In genomic region chr9:21994996-21995651, GRCh38 we compare ENCODE assay signal across 9 cellular contexts. TPM values are rescaled to one million over a fixed set of nuclear protein-coding genes. Genes with fewer than 3 reads are reported as not detected.
A peak's percentile ranks its signal among the peaks of the same experiment; 100 is the strongest.
DNase-seq lines count a peak whose midpoint lies in the region; ATAC-seq and TF ChIP-seq lines count a peak whose summit lies in the region.
"Had no signal": no experiment of that assay in that cellular context is flagged by ENCODE, and none has a peak within 500 bp of the region (broad histone marks: within the 10 kb centered on the region; RNA-seq: fewer than 3 reads in every experiment).

No MANE protein-coding gene starts in this region.

- H3K4me3 ChIP-seq in NT2/D1 (ENCODE audit: insufficient read length, low read depth), result peak overlapping the region; percentile 68
- H3K4me3 ChIP-seq in fibroblast of villous mesenchyme (ENCODE audit: low read depth, low read length), result peak overlapping the region; percentile 92
- H3K4me3 ChIP-seq in tibial artery, result peak overlapping the region; percentile 79 to 86

- DNase-seq in COR-L47 (lab: John Stamatoyannopoulos, UW) (peak; percentile 82), NT2/D1 (ENCODE audit: low read depth, low spot score) (no peak), fibroblast of villous mesenchyme (ENCODE audit: low read depth) (peak; percentile 83), tibial artery (peak; percentile 63 to 84)
- DNase-seq in activated T-cell treated with anti-CD3 and anti-CD28 coated beads, Interleukin-2, amount 50 U/mL, for 72 hours, result peak; percentile 79 to 80

- TF ChIP-seq CTCF in fibroblast of villous mesenchyme (IDR thresholded peaks at IDR 0.05; ENCODE audit: insufficient read depth, low read depth, low read length) (no peak), nephron (IDR thresholded peaks at IDR 0.05; ENCODE audit: unreplicated experiment in 3 of 3) (no peak), tibial artery (IDR thresholded peaks at IDR 0.05) (no peak)

- H3K36me3 ChIP-seq in NT2/D1 (ENCODE audit: insufficient read depth, insufficient read length, low read length), result no peaks in the 10 kb centered on the region
- no peaks in the 10 kb centered on the region for H3K36me3 ChIP-seq in tibial artery

- H3K9me3 ChIP-seq in NT2/D1 (ENCODE audit: insufficient read depth, low read length) (no peaks in the 10 kb centered on the region), tibial artery (no peaks in the 10 kb centered on the region)

- no peaks in the 10 kb centered on the region for H3K4me1 ChIP-seq in NT2/D1 (ENCODE audit: insufficient read depth, insufficient read length)
- peaks cover 0 to 14% (median 8%) of the 10 kb centered on the region in 4 donors for H3K4me1 ChIP-seq in tibial artery

- H3K27me3 Mint-ChIP-seq in activated T-cell treated with anti-CD3 and anti-CD28 coated beads, Interleukin-2, amount 50 U/mL, for 72 hours (ENCODE audit: low read depth), result peaks cover 66% of the 10 kb centered on the region
- peaks cover 87% of the 10 kb centered on the region for H3K27me3 Mint-ChIP-seq in nephron (ENCODE audit: low read depth)

- peak overlapping the region; percentile 73 to 75 for H3K27ac ChIP-seq in tibial artery

- peak overlapping the region; percentile 65 for H3K9ac ChIP-seq in NT2/D1 (ENCODE audit: insufficient read length, low read depth)

- peaks cover 0 to 2% of the 10 kb centered on the region in 2 donors for H3K36me3 Mint-ChIP-seq in activated T-cell treated with anti-CD3 and anti-CD28 coated beads, Interleukin-2, amount 50 U/mL, for 72 hours (ENCODE audit: insufficient read depth in 2 of 2)
- no peaks in the 10 kb centered on the region for H3K36me3 Mint-ChIP-seq in nephron (ENCODE audit: low read depth)

- peaks cover 15% of the 10 kb centered on the region for H3K4me1 Mint-ChIP-seq in activated T-cell treated with anti-CD3 and anti-CD28 coated beads, Interleukin-2, amount 50 U/mL, for 72 hours (ENCODE audit: low read depth)
- H3K4me1 Mint-ChIP-seq in nephron, result peaks cover 10% of the 10 kb centered on the region

- ATAC-seq in GM19438 (IDR thresholded peaks at IDR 0.05; ENCODE audit: low read depth, unreplicated experiment), result peak; percentile 85
- ATAC-seq in HG03460 (IDR thresholded peaks at IDR 0.05; ENCODE audit: unreplicated experiment), result peak; percentile 84
- ATAC-seq in activated T-cell treated with anti-CD3 and anti-CD28 coated beads, Interleukin-2, amount 50 U/mL, for 72 hours (replicated peaks in 1 of 2), result peak; percentile 83 to 84

- H3K9me3 Mint-ChIP-seq in activated T-cell treated with anti-CD3 and anti-CD28 coated beads, Interleukin-2, amount 50 U/mL, for 72 hours, result no peaks in the 10 kb centered on the region
- H3K9me3 Mint-ChIP-seq in nephron, result no peaks in the 10 kb centered on the region

- peak overlapping the region; percentile 98 for H3K27ac Mint-ChIP-seq in activated T-cell treated with anti-CD3 and anti-CD28 coated beads, Interleukin-2, amount 50 U/mL, for 72 hours
- H3K27ac Mint-ChIP-seq in nephron, result no peak overlapping the region

- H3K27me3 ChIP-seq in NT2/D1 (ENCODE audit: insufficient read depth, insufficient read length) (peaks cover 93% of the 10 kb centered on the region), tibial artery (peaks cover 0 to 15% of the 10 kb centered on the region in 2 donors)

- peak overlapping the region; percentile 84 to 100 for H3K4me3 Mint-ChIP-seq in activated T-cell treated with anti-CD3 and anti-CD28 coated beads, Interleukin-2, amount 50 U/mL, for 72 hours
- H3K4me3 Mint-ChIP-seq in nephron, result peak overlapping the region; percentile 79 to 91 (median 85)

- intact Hi-C loops in tibial artery (cut with DNase I; ENCODE audit: low total_unique reads), result loop anchor here (2.0 kb wide), 1 partner anchor 14 kb away; the partner anchor contains the start of gene CDKN2B

RNA-seq across cellular contexts. Expression of gene CDKN2B-AS1, which starts 0.5 kb away (rescaled TPM):
- total RNA-seq in activated T-cell treated with anti-CD3 and anti-CD28 coated beads, Interleukin-2, amount 50 U/mL, for 72 hours, result 1 to 10 TPM in 1 of 2 donors, under 1 TPM in 1; 0.70 to 1.0 TPM
- 5.2 and 9.5 TPM in 2 replicates for total RNA-seq in fibroblast of villous mesenchyme
- total RNA-seq: SK-MEL-5 had no signal

RNA-seq across cellular contexts. Expression of gene CDKN2A, which starts 0.9 kb away (rescaled TPM):
- total RNA-seq in activated T-cell treated with anti-CD3 and anti-CD28 coated beads, Interleukin-2, amount 50 U/mL, for 72 hours, result 1 to 10 TPM; 2.8 to 5.0 TPM
- total RNA-seq in fibroblast of villous mesenchyme, result 20.7 and 32.5 TPM in 2 replicates
- total RNA-seq: SK-MEL-5 had no signal

RNA-seq across cellular contexts. Expression of gene CDKN2B, which starts 14.0 kb away (rescaled TPM):
- total RNA-seq in activated T-cell treated with anti-CD3 and anti-CD28 coated beads, Interleukin-2, amount 50 U/mL, for 72 hours, result 1 to 10 TPM in 1 of 2 donors, not detected in 1; 1.3 TPM
- total RNA-seq in fibroblast of villous mesenchyme, result 43.2 and 58.3 TPM in 2 replicates
- total RNA-seq: SK-MEL-5 had no signal

Comparison
In these comparisons a context has a peak if more than half of its experiments do, and no peak if none do; other contexts are left out.
1. RNA of gene CDKN2B, which starts 14.0 kb away (total RNA-seq): 43.2 to 58.3 TPM in fibroblast of villous mesenchyme; 1.3 TPM in activated T-cell treated with anti-CD3 and anti-CD28 coated beads, Interleukin-2, amount 50 U/mL, for 72 hours; every median in the first group is over 10 times any median in the second.
2. Peak in every context shown above with its lines, with median percentiles within 50 percentile points of each other: ATAC-seq and H3K4me3 ChIP-seq.